In the genomic region with DNA sequence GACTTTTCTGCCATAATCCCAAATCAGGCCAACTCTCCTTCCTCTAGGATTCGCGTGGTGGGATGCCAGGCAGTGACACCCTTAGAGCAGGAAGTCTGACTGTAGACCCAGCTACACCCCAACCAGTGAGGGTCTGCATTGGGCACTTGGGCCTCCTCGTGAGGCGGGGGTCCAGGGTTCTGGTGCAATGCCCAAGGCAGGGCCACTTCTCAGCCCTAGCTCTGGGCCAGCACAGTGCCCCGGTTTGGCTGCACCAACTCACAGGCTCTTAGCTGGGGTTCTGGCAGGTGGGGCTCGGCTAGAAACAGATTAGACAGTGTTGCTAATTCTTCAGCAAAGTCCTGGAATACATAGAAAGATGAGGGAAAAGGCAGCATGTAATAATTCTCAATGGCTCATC, we compare ENCODE assay signal across 27 cellular contexts.
"Had no signal": no experiment of that assay in that cellular context is flagged by ENCODE, and none has a peak within 500 bp of the region (broad histone marks: within the 10 kb centered on the region; RNA-seq: fewer than 3 reads in every experiment).

No MANE protein-coding gene starts in this region.

- H3K4me3 Mint-ChIP-seq: naive thymus-derived CD4-positive, alpha-beta T cell; nephron; stimulated activated naive CD8-positive, alpha-beta T cell treated with anti-CD3 and anti-CD28 coated beads, Interleukin-15, amount 100 ng/mL, for 72 hours had no signal

- H3K9me3 ChIP-seq: gastrocnemius medialis, right lobe of liver, suprapubic skin, transverse colon, vagina had no signal

- H3K27ac ChIP-seq: epithelial cell of prostate, gastrocnemius medialis, parathyroid adenoma, right lobe of liver, suprapubic skin, transverse colon, vagina had no signal

- H3K27me3 ChIP-seq: dorsolateral prefrontal cortex, gastrocnemius medialis, right lobe of liver, suprapubic skin, transverse colon, vagina had no signal

- H3K79me2 ChIP-seq: parathyroid adenoma had no signal

- H3K9me3 Mint-ChIP-seq: naive thymus-derived CD4-positive, alpha-beta T cell; nephron; stimulated activated naive CD8-positive, alpha-beta T cell treated with anti-CD3 and anti-CD28 coated beads, Interleukin-15, amount 100 ng/mL, for 72 hours had no signal

- H3K9ac ChIP-seq: parathyroid adenoma had no signal

- H3K4me1 ChIP-seq: gastrocnemius medialis, parathyroid adenoma, right lobe of liver, suprapubic skin, transverse colon, vagina had no signal

- DNase-seq: dorsolateral prefrontal cortex; effector CD4-positive, alpha-beta T cell; foreskin fibroblast; gastrocnemius medialis; head of caudate nucleus; left ventricle myocardium superior; mammary epithelial cell; mesendoderm; midbrain; naive thymus-derived CD4-positive, alpha-beta T cell; nucleus accumbens; right lobe of liver; small intestine; stimulated activated CD4-positive, alpha-beta T cell treated with anti-CD3 and anti-CD28 coated beads, Interleukin-15, amount 100 ng/mL, for 24 hours; stimulated activated CD4-positive, alpha-beta T cell treated with anti-CD3 and anti-CD28 coated beads, Interleukin-2, amount 100 ng/mL, for 48 hours; stimulated activated naive CD4-positive, alpha-beta T cell; stimulated activated naive CD8-positive, alpha-beta T cell treated with anti-CD3 and anti-CD28 coated beads, Interleukin-15, amount 100 ng/mL, for 72 hours; transverse colon had no signal

- H3K4me1 Mint-ChIP-seq: stimulated activated naive CD8-positive, alpha-beta T cell treated with anti-CD3 and anti-CD28 coated beads, Interleukin-15, amount 100 ng/mL, for 72 hours had no signal

- ATAC-seq: esophagus mucosa; gastrocnemius medialis; left ventricle myocardium superior; naive thymus-derived CD4-positive, alpha-beta T cell; right lobe of liver; stimulated activated naive CD8-positive, alpha-beta T cell treated with anti-CD3 and anti-CD28 coated beads, Interleukin-15, amount 100 ng/mL, for 72 hours had no signal

- H3K27ac Mint-ChIP-seq: nephron, progenitor cell of endocrine pancreas had no signal

- H3K4me3 ChIP-seq: dorsolateral prefrontal cortex, gastrocnemius medialis, right lobe of liver, suprapubic skin, transverse colon, vagina had no signal

- FAIRE-seq: colon, keratinocyte, small intestine had no signal

- H3K27me3 Mint-ChIP-seq: naive thymus-derived CD4-positive, alpha-beta T cell; progenitor cell of endocrine pancreas; stimulated activated naive CD8-positive, alpha-beta T cell treated with anti-CD3 and anti-CD28 coated beads, Interleukin-15, amount 100 ng/mL, for 72 hours had no signal

- H2AFZ ChIP-seq: parathyroid adenoma had no signal
